In the genomic region with DNA sequence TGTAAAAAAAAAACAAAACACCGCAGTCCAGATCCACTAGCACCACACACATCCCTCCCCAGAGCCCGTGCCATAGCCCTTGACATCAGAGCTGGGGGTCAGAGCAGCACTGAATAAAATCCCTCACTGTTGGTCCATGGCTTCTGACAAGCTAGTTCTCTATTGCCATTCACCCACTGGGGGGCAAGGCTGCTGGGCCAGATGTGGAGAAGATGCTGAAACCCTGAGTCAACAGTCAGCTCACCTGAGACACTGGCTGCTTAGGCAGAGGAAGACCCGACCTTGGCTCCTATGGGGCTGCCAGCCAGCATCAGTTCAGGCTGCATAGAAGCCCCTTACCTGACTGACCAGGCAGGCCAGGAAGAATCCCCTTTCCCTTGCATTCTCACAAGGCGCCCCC, we compare ENCODE assay signal across 17 cellular contexts.
A peak's percentile ranks its signal among the peaks of the same experiment; 100 is the strongest.
DNase-seq lines count a peak whose midpoint lies in the region; ATAC-seq and TF ChIP-seq lines count a peak whose summit lies in the region.
"Had no signal": no experiment of that assay in that cellular context is flagged by ENCODE, and none has a peak within 500 bp of the region (broad histone marks: within the 10 kb centered on the region; RNA-seq: fewer than 3 reads in every experiment).

No MANE protein-coding gene starts in this region.

- peaks cover 6% of the 10 kb centered on the region for H3K4me1 ChIP-seq in foreskin keratinocyte
- H3K4me1 ChIP-seq: BLaER1 had no signal

- DNase-seq in DMS 273 (lab: John Stamatoyannopoulos, UW; ENCODE audit: unreplicated experiment) (peak; percentile 36), DMS 273 treated with DMSO at 0.1 percent for 48 hours (lab: John Stamatoyannopoulos, UW) (no peak), NCI-H69 (lab: John Stamatoyannopoulos, UW) (peak; percentile 17), foreskin keratinocyte (peak in 1 of 2 donors; percentile 29), sciatic nerve (ENCODE audit: low spot score) (peak; percentile 40), NCI-H2227 (lab: John Stamatoyannopoulos, UW; ENCODE audit: unreplicated experiment) (no peak), NCI-H2171 treated with DMSO at 0.1 percent for 48 hours (lab: John Stamatoyannopoulos, UW) (no peak), NCI-H524 treated with DMSO at 0.1 percent for 48 hours (lab: John Stamatoyannopoulos, UW) (no peak)
- DNase-seq: CD4-positive, alpha-beta memory T cell; DMS53; DND-41; EL; H9 had no signal

- ATAC-seq in foreskin keratinocyte = peak; percentile 48
- ATAC-seq in sciatic nerve = no peak
- ATAC-seq: GM12878, HepG2 had no signal

- no peak overlapping the region for H3K27ac ChIP-seq in foreskin keratinocyte
- H3K27ac ChIP-seq: 22Rv1, BLaER1 had no signal

- peaks cover 15% of the 10 kb centered on the region for H3K27me3 ChIP-seq in foreskin keratinocyte
- H3K27me3 ChIP-seq: BLaER1 had no signal

- intact Hi-C loops in sciatic nerve (cut with DNase I) = no loop called here

- no peak for TF ChIP-seq CTCF in foreskin keratinocyte (conservative IDR thresholded peaks at IDR 0.05)

Comparison
In these comparisons a context has a peak if more than half of its experiments do, and no peak if none do; other contexts are left out.
1. DNase-seq: peak in DMS 273 (single experiment), NCI-H69 (single experiment) and sciatic nerve (single experiment); none in DMS 273 treated with DMSO at 0.1 percent for 48 hours (single experiment), NCI-H2227 (single experiment), NCI-H2171 treated with DMSO at 0.1 percent for 48 hours (single experiment) and NCI-H524 treated with DMSO at 0.1 percent for 48 hours (single experiment).